In genomic region chr10:9719246-9719645, GRCh38 we compare ENCODE assay signal across 35 cellular contexts.
"Had no signal": no experiment of that assay in that cellular context is flagged by ENCODE, and none has a peak within 500 bp of the region (broad histone marks: within the 10 kb centered on the region; RNA-seq: fewer than 3 reads in every experiment).

No MANE protein-coding gene starts in this region.

- H3K9me3 ChIP-seq: MG63 had no signal

- H3K36me3 ChIP-seq: MG63 had no signal

- H3K4me3 ChIP-seq: MG63 had no signal

- DNase-seq: Karpas-422, Kasumi-1, MG63, MM.1S, MV-4-11, NCI-H1048, NCI-H1092, NCI-H1092 treated with DMSO at 0.1 percent for 48 hours, NCI-H1105, NCI-H1105 treated with DMSO at 0.1 percent for 48 hours, NCI-H1417, NCI-H1417 treated with DMSO at 0.1 percent for 48 hours, NCI-H1436, NCI-H1436 treated with DMSO at 0.1 percent for 48 hours, NCI-H146, NCI-H1694, NCI-H1694 treated with DMSO at 0.1 percent for 48 hours, NCI-H187, NCI-H187 treated with DMSO at 0.1 percent for 48 hours, NCI-H1930, NCI-H2029, NCI-H2029 treated with DMSO at 0.1 percent for 48 hours, NCI-H2081, NCI-H2081 treated with DMSO at 0.1 percent for 48 hours, NCI-H2107, NCI-H2171, NCI-H2171 treated with DMSO at 0.1 percent for 48 hours, NCI-H2227 treated with DMSO at 0.1 percent for 48 hours, NCI-H226, NCI-H345, NCI-H446, NCI-H446 treated with DMSO at 0.1 percent for 48 hours, NCI-H510A, NCI-H510A treated with DMSO at 0.1 percent for 48 hours, NCI-H524 had no signal

- H3K27me3 ChIP-seq: MG63 had no signal
